In genomic region chr15:75637245-75638009, GRCh38 we compare ENCODE assay signal across 10 cellular contexts. TPM values are rescaled to one million over a fixed set of nuclear protein-coding genes. Genes with fewer than 3 reads are reported as not detected.
A peak's percentile ranks its signal among the peaks of the same experiment; 100 is the strongest.
DNase-seq lines count a peak whose midpoint lies in the region; ATAC-seq, FAIRE-seq and TF ChIP-seq lines count a peak whose summit lies in the region.
"Had no signal": no experiment of that assay in that cellular context is flagged by ENCODE, and none has a peak within 500 bp of the region (broad histone marks: within the 10 kb centered on the region; RNA-seq: fewer than 3 reads in every experiment).

No MANE protein-coding gene starts in this region.

- no peaks in the 10 kb centered on the region for H3K9me3 Mint-ChIP-seq in naive thymus-derived CD8-positive, alpha-beta T cell
- H3K9me3 Mint-ChIP-seq: activated naive CD4-positive, alpha-beta T cell treated with anti-CD3 and anti-CD28 coated beads, Interleukin-2, amount 50 U/mL, for 72 hours had no signal

- H3K4me3 Mint-ChIP-seq in naive thymus-derived CD8-positive, alpha-beta T cell, result peak overlapping the region in 9 of 10 donors; percentile 89 to 96 (median 94)

- no TSS peak for BruUV-seq in K562 (replicated peaks; lab: Mats Ljungman, UMichigan)

- FAIRE-seq in K562 (lab: Jason Lieb, UNC), result no peak
- FAIRE-seq in frontal cortex (lab: Jason Lieb, UNC), result no peak
- no peak for FAIRE-seq in pancreas (lab: Jason Lieb, UNC)

- no peak; the same call in 1 of the 2 replicates for TF ChIP-seq POLR2A in K562 (conservative IDR thresholded peaks at IDR 0.05)

- intact Hi-C loops in K562 (cut with micrococcal nuclease) (no loop called here), pancreas (cut with DNase I) (loop anchor here in 1 of 3 donors (10.0 kb wide), 1 partner anchor 47 kb away; no protein-coding TSS in a partner anchor)

- TF ChIP-seq EP300 in K562 (IDR thresholded peaks at IDR 0.05; ENCODE audit: low read length), result no peak

- H3K36me3 ChIP-seq in K562 (ENCODE audit: control insufficient read depth, insufficient read depth, low read length) (peaks cover 15% of the 10 kb centered on the region), pancreas (no peaks in the 10 kb centered on the region)

- H3K9me3 ChIP-seq in AG04450 (ENCODE audit: control insufficient read depth, insufficient read depth, low read length) (peaks cover 3% of the 10 kb centered on the region; the same call in 1 of the 2 replicates), K562 (replicated peaks; ENCODE audit: control insufficient read depth, insufficient read depth, low read depth, low read length) (no peaks in the 10 kb centered on the region), pancreas (no peaks in the 10 kb centered on the region)

- H3K27me3 ChIP-seq in AG04450 (ENCODE audit: control insufficient read depth, insufficient read depth, low read length) (no peaks in the 10 kb centered on the region), K562 (ENCODE audit: control insufficient read depth in 2 of 2, insufficient read depth in 2 of 2, low read length in 2 of 2) (no peaks in the 10 kb centered on the region; a peak in 1 of 5 replicates), pancreas (no peaks in the 10 kb centered on the region)

- POLR2A ChIA-PET in AG04450 (lab: Yijun Ruan, JAX) (interaction anchor here (1.1 to 3.5 kb wide), 4 partner anchors 10 to 36 kb away, joined by 4 to 28 read pairs (median 18); partner anchors contain the start of genes SNUPN and SNX33), K562 (lab: Yijun Ruan, JAX) (interaction anchor here (1.0 to 4.9 kb wide), 6 partner anchors 10 to 269 kb away, joined by 4 to 60 read pairs (median 4); partner anchors contain the start of genes MAN2C1, PTPN9 and SNUPN)
- POLR2A ChIA-PET in naive thymus-derived CD8-positive, alpha-beta T cell (lab: Charles Lee), result interaction anchor here (0.5 to 7.2 kb wide), 6 partner anchors 9 to 269 kb away, joined by 3 to 207 read pairs (median 9); partner anchors contain the start of genes MAN2C1, SIN3A and SNUPN

- in situ Hi-C loops in K562 (cut with MboI), result no loop called here

- peak overlapping the region; percentile 80 to 88; a peak in 3 of 4 replicates for H3K9ac ChIP-seq in K562 (ENCODE audit: insufficient read depth in 1 of 2, low read depth in 2 of 2, low read length in 2 of 2)

- TF ChIP-seq CTCF in AG04450 (IDR thresholded peaks at IDR 0.05; ENCODE audit: low read depth, low read length) (no peak), HFF-Myc (IDR thresholded peaks at IDR 0.05; ENCODE audit: low read depth, low read length, missing control alignments) (no peak), K562 (IDR thresholded peaks at IDR 0.05 in 2 of 3, conservative IDR thresholded peaks at IDR 0.05 in 1 of 3; ENCODE audit: insufficient read depth in 2 of 3, low read depth in 1 of 3, low read length in 3 of 3) (no peak), pancreas (IDR thresholded peaks at IDR 0.05) (no peak)

- H3K79me2 ChIP-seq in K562 (ENCODE audit: control insufficient read depth, insufficient read depth, low read length), result peaks cover 48% of the 10 kb centered on the region

- H3K27ac Mint-ChIP-seq in naive thymus-derived CD8-positive, alpha-beta T cell, result peak overlapping the region in 8 of 10 donors; percentile 24 to 97 (median 60)

- peak overlapping the region; percentile 95 for H3K4me2 ChIP-seq in K562 (ENCODE audit: insufficient read depth, low read length)

- H3K27me3 Mint-ChIP-seq in naive thymus-derived CD8-positive, alpha-beta T cell, result no peaks in the 10 kb centered on the region

- peaks cover 19 to 46% (median 45%) of the 10 kb centered on the region in 4 donors for H3K4me1 Mint-ChIP-seq in naive thymus-derived CD8-positive, alpha-beta T cell

- H3K4me1 ChIP-seq in K562 (replicated peaks in 1 of 2; ENCODE audit: control insufficient read depth in 2 of 2, insufficient read depth in 2 of 2, low read length in 2 of 2) (peaks cover 29 to 54% of the 10 kb centered on the region in 2 experiments), pancreas (peaks cover 5 to 23% (median 11%) of the 10 kb centered on the region in 3 donors)

- peaks cover 9% of the 10 kb centered on the region; the same call in 1 of the 2 replicates for H4K20me1 ChIP-seq in K562 (replicated peaks; ENCODE audit: control insufficient read depth, insufficient read depth, low read length)

- ATAC-seq in K562 (no peak), pancreas (no peak)
- no peak for ATAC-seq in naive thymus-derived CD8-positive, alpha-beta T cell
- ATAC-seq: activated naive CD4-positive, alpha-beta T cell treated with anti-CD3 and anti-CD28 coated beads, Interleukin-2, amount 50 U/mL, for 72 hours had no signal

- H2AFZ ChIP-seq in K562 (ENCODE audit: low read depth, low read length), result no peak overlapping the region

- H3K36me3 Mint-ChIP-seq in naive thymus-derived CD8-positive, alpha-beta T cell, result peaks cover 0 to 27% (median 4%) of the 10 kb centered on the region in 3 donors

- CTCF ChIA-PET in AG04450 (lab: Charles Lee) (interaction anchor here (0.8 to 2.0 kb wide), 14 partner anchors 8 to 192 kb away, joined by 3 to 12 read pairs (median 4); partner anchors contain the start of genes SNUPN and SNX33), K562 (lab: Yijun Ruan, JAX; ENCODE audit: low intra/inter-chr PET ratio) (no interaction called here)

- no peak overlapping the region for H3K27ac ChIP-seq in AG04450 (ENCODE audit: low read depth, low read length)
- peak overlapping the region; percentile 77 for H3K27ac ChIP-seq in K562 (ENCODE audit: extremely low read depth, low read depth, low read length)
- peak overlapping the region in 2 of 4 donors; percentile 90 to 92 for H3K27ac ChIP-seq in pancreas

- no peak for DNase-seq in AG04450 (ENCODE audit: low read depth, low spot score)
- DNase-seq in HFF-Myc (ENCODE audit: extremely low read depth, low read depth), result no peak
- DNase-seq in K562 (ENCODE audit: extremely low read depth in 1 of 4, low spot score in 3 of 4), result peak in 2 of 4 experiments; percentile 10 to 45
- DNase-seq in naive thymus-derived CD8-positive, alpha-beta T cell, result no peak
- no peak for DNase-seq in HCEC 1CT
- DNase-seq in NCI-H2227 treated with DMSO at 0.1 percent for 48 hours (lab: John Stamatoyannopoulos, UW), result no peak
- no peak for DNase-seq in frontal cortex (ENCODE audit: low spot score in 2 of 2)
- no peak for DNase-seq in pancreas
- DNase-seq: stimulated activated CD4-positive, alpha-beta T cell treated with anti-CD3 and anti-CD28 coated beads, Interleukin-12 subunit alpha, Interleukin-12 subunit beta, amount 100 ng/mL, for 4 hours had no signal

- H3K9me1 ChIP-seq in K562 (ENCODE audit: control insufficient read depth, insufficient read depth, low read length), result no peaks in the 10 kb centered on the region

- WGBS in K562 (ENCODE audit: insufficient coverage, low coverage, missing lambda C conversion rate), result 20% methylated on average over 4 of the region's 4 CpGs
- WGBS in pancreas, 2 donors, result 59 to 63% methylated on average over 4 of the region's 4 CpGs

- TF ChIP-seq RAD21 in K562 (CRISPR knock-in tag; conservative IDR thresholded peaks at IDR 0.05 in 1 of 2, IDR thresholded peaks at IDR 0.05 in 1 of 2), result no peak

- H3K4me3 ChIP-seq in AG04450 (ENCODE audit: low read depth, low read length) (peak overlapping the region; percentile 98), HFF-Myc (replicated peaks; ENCODE audit: low read depth, low read length) (peak overlapping the region; percentile 100), K562 (peak overlapping the region; percentile 93), pancreas (peak overlapping the region in 1 of 4 donors; percentile 90)

RNA-seq across cellular contexts. Expression of gene IMP3, which starts 2.6 kb away (rescaled TPM):
- polyA plus RNA-seq in AG04450 (2011; rRNA removed) (38.9 and 42.3 TPM in 2 replicates), K562 (2011; rRNA removed) (58.5 and 68.3 TPM in 2 replicates), K562 (2014; fragmentation: Illumina TruSeq; extraction: Trizol) (44.5 and 47.1 TPM in 2 replicates), K562 (2014; fragmentation: Nextera tagmentation; extraction: Ambion mirVana) (10 to 100 TPM; 14.5 to 15.5 TPM), K562 (2014; rRNA removed) (160 and 161 TPM in 2 replicates), pancreas (10 to 100 TPM; 28.4 to 39.6 TPM)
- polyA minus RNA-seq in AG04450 (2011; rRNA and poly(A)+ RNA removed), result 13.3 and 16.3 TPM in 2 replicates
- 30.2 and 42.6 TPM in 2 replicates for total RNA-seq in K562 (2011; cell fraction: chromatin; rRNA removed; ENCODE audit: low replicate concordance)
- total RNA-seq in K562 (2011; cell fraction: nucleolus; rRNA removed), result 67.6 and 76.2 TPM in 2 replicates
- total RNA-seq in K562 (2011; cell fraction: nucleoplasm; rRNA removed), result 56.2 and 65.3 TPM in 2 replicates
- total RNA-seq in K562 (2014; rRNA removed) (140 and 159 TPM in 2 replicates), K562 (2014; rRNA removed; fragmentation: Illumina TruSeq; extraction: Trizol) (74.4 and 74.6 TPM in 2 replicates), K562 (2015; rRNA removed; fragmentation: Illumina TruSeq; extraction: Trizol) (87.6 and 93.6 TPM in 2 replicates), K562 (2021) (113 and 124 TPM in 2 replicates), frontal cortex (43.6 TPM), pancreas (10 to 100 TPM; 18.7 to 34.8 (median 29.2) TPM)
- 92.2 and 249 TPM in 2 replicates for polyA plus RNA-seq in K562 (2011; cell fraction: cytosol; rRNA removed)
- 55.6 and 61.8 TPM in 2 replicates for polyA plus RNA-seq in K562 (2011; cell fraction: nucleus; rRNA removed)
- 84.1 and 118 TPM in 2 replicates for polyA plus RNA-seq in K562 (2012)
- 15.4 and 19.4 TPM in 2 replicates for polyA minus RNA-seq in K562 (2011; rRNA and poly(A)+ RNA removed)
- polyA minus RNA-seq in K562 (2011; cell fraction: cytosol; rRNA and poly(A)+ RNA removed), result 32.6 and 34.2 TPM in 2 replicates
- polyA minus RNA-seq in K562 (2011; cell fraction: nucleus; rRNA and poly(A)+ RNA removed), result 26.5 and 42.5 TPM in 2 replicates
- total RNA-seq in naive thymus-derived CD8-positive, alpha-beta T cell, result 10 to 100 TPM; 94.3 to 95.7 TPM
- polyA plus RNA-seq in naive thymus-derived CD8-positive, alpha-beta T cell, result 100 to 1,000 TPM; 199 to 256 (median 238) TPM

RNA-seq across cellular contexts. Expression of gene SNX33, which starts 10.3 kb away (rescaled TPM):
- 14.2 and 17.4 TPM in 2 replicates for polyA plus RNA-seq in AG04450 (2011; rRNA removed)
- 26.2 and 34.8 TPM in 2 replicates for polyA minus RNA-seq in AG04450 (2011; rRNA and poly(A)+ RNA removed)
- 12.7 and 30.2 TPM in 2 replicates for total RNA-seq in K562 (2011; cell fraction: chromatin; rRNA removed; ENCODE audit: low replicate concordance)
- 20.0 and 22.7 TPM in 2 replicates for total RNA-seq in K562 (2011; cell fraction: nucleolus; rRNA removed)
- total RNA-seq in K562 (2011; cell fraction: nucleoplasm; rRNA removed), result 17.2 and 19.9 TPM in 2 replicates
- 10.0 and 13.0 TPM in 2 replicates for total RNA-seq in K562 (2014; rRNA removed)
- 4.3 and 4.7 TPM in 2 replicates for total RNA-seq in K562 (2014; rRNA removed; fragmentation: Illumina TruSeq; extraction: Trizol)
- total RNA-seq in K562 (2015; rRNA removed; fragmentation: Illumina TruSeq; extraction: Trizol), result 8.3 and 8.8 TPM in 2 replicates
- 14.1 and 14.8 TPM in 2 replicates for total RNA-seq in K562 (2021)
- polyA plus RNA-seq in K562 (2011; rRNA removed), result 7.9 and 8.2 TPM in 2 replicates
- 9.2 and 11.6 TPM in 2 replicates for polyA plus RNA-seq in K562 (2011; cell fraction: cytosol; rRNA removed)
- polyA plus RNA-seq in K562 (2011; cell fraction: nucleus; rRNA removed), result 16.8 and 25.3 TPM in 2 replicates
- polyA plus RNA-seq in K562 (2012), result 11.0 and 16.8 TPM in 2 replicates
- 10.1 TPM in 2 replicates for polyA plus RNA-seq in K562 (2014; fragmentation: Illumina TruSeq; extraction: Trizol)
- 1 to 10 TPM; 1.4 to 1.8 TPM for polyA plus RNA-seq in K562 (2014; fragmentation: Nextera tagmentation; extraction: Ambion mirVana)
- polyA plus RNA-seq in K562 (2014; rRNA removed), result 7.5 and 8.3 TPM in 2 replicates
- 10.9 and 12.8 TPM in 2 replicates for polyA minus RNA-seq in K562 (2011; rRNA and poly(A)+ RNA removed)
- polyA minus RNA-seq in K562 (2011; cell fraction: cytosol; rRNA and poly(A)+ RNA removed), result 11.5 and 12.8 TPM in 2 replicates
- 10.5 and 12.7 TPM in 2 replicates for polyA minus RNA-seq in K562 (2011; cell fraction: nucleus; rRNA and poly(A)+ RNA removed)
- total RNA-seq in naive thymus-derived CD8-positive, alpha-beta T cell, result 1 to 10 TPM; 1.7 TPM
- under 1 TPM; 0.05 to 0.44 (median 0.30) TPM for polyA plus RNA-seq in naive thymus-derived CD8-positive, alpha-beta T cell
- total RNA-seq in frontal cortex, result 1.2 TPM
- 10 to 100 TPM; 12.8 to 24.1 (median 14.6) TPM for total RNA-seq in pancreas
- polyA plus RNA-seq in pancreas, result 10 to 100 TPM in 1 of 2 donors, 1 to 10 TPM in 1; 9.8 to 13.2 TPM

RNA-seq across cellular contexts. Expression of gene SNUPN, which starts 11.9 kb away (rescaled TPM):
- polyA plus RNA-seq in AG04450 (2011; rRNA removed), result 31.1 and 36.6 TPM in 2 replicates
- 20.2 and 23.6 TPM in 2 replicates for polyA minus RNA-seq in AG04450 (2011; rRNA and poly(A)+ RNA removed)
- 34.5 and 36.5 TPM in 2 replicates for total RNA-seq in K562 (2011; cell fraction: chromatin; rRNA removed; ENCODE audit: low replicate concordance)
- total RNA-seq in K562 (2011; cell fraction: nucleolus; rRNA removed), result 19.9 and 23.8 TPM in 2 replicates
- total RNA-seq in K562 (2011; cell fraction: nucleoplasm; rRNA removed), result 23.1 and 26.6 TPM in 2 replicates
- total RNA-seq in K562 (2014; rRNA removed), result 32.2 and 33.0 TPM in 2 replicates
- total RNA-seq in K562 (2014; rRNA removed; fragmentation: Illumina TruSeq; extraction: Trizol), result 39.5 and 41.6 TPM in 2 replicates
- 36.9 and 40.0 TPM in 2 replicates for total RNA-seq in K562 (2015; rRNA removed; fragmentation: Illumina TruSeq; extraction: Trizol)
- total RNA-seq in K562 (2021), result 36.6 and 38.3 TPM in 2 replicates
- 29.7 and 38.4 TPM in 2 replicates for polyA plus RNA-seq in K562 (2011; rRNA removed)
- 17.4 and 23.6 TPM in 2 replicates for polyA plus RNA-seq in K562 (2011; cell fraction: cytosol; rRNA removed)
- 17.4 and 19.5 TPM in 2 replicates for polyA plus RNA-seq in K562 (2011; cell fraction: nucleus; rRNA removed)
- 29.0 and 35.1 TPM in 2 replicates for polyA plus RNA-seq in K562 (2012)
- 40.9 and 45.0 TPM in 2 replicates for polyA plus RNA-seq in K562 (2014; fragmentation: Illumina TruSeq; extraction: Trizol)
- polyA plus RNA-seq in K562 (2014; fragmentation: Nextera tagmentation; extraction: Ambion mirVana), result 10 to 100 TPM; 69.3 to 78.3 TPM
- 38.0 and 42.5 TPM in 2 replicates for polyA plus RNA-seq in K562 (2014; rRNA removed)
- polyA minus RNA-seq in K562 (2011; rRNA and poly(A)+ RNA removed), result 35.1 and 36.0 TPM in 2 replicates
- polyA minus RNA-seq in K562 (2011; cell fraction: cytosol; rRNA and poly(A)+ RNA removed), result 16.3 and 20.6 TPM in 2 replicates
- 10.6 and 18.4 TPM in 2 replicates for polyA minus RNA-seq in K562 (2011; cell fraction: nucleus; rRNA and poly(A)+ RNA removed)
- total RNA-seq in naive thymus-derived CD8-positive, alpha-beta T cell, result 10 to 100 TPM; 22.8 to 25.0 TPM
- polyA plus RNA-seq in naive thymus-derived CD8-positive, alpha-beta T cell, result 10 to 100 TPM; 20.1 to 33.7 (median 21.7) TPM
- 24.1 TPM for total RNA-seq in frontal cortex
- total RNA-seq in pancreas, result 10 to 100 TPM in 1 of 6 donors, 1 to 10 TPM in 5; 5.1 to 11.3 (median 6.4) TPM
- 10 to 100 TPM in 1 of 2 donors, 1 to 10 TPM in 1; 8.7 to 13.1 TPM for polyA plus RNA-seq in pancreas

RNA-seq across cellular contexts. Expression of gene PTPN9, which starts 58.3 kb away (rescaled TPM):
- polyA plus RNA-seq in AG04450 (2011; rRNA removed) (49.6 TPM in 2 replicates), K562 (2011; rRNA removed) (22.3 and 24.0 TPM in 2 replicates), K562 (2014; fragmentation: Illumina TruSeq; extraction: Trizol) (17.7 and 19.7 TPM in 2 replicates), K562 (2014; fragmentation: Nextera tagmentation; extraction: Ambion mirVana) (1 to 10 TPM; 5.0 to 6.3 TPM), K562 (2014; rRNA removed) (11.3 and 12.4 TPM in 2 replicates), pancreas (1 to 10 TPM; 3.3 to 5.7 TPM)
- polyA minus RNA-seq in AG04450 (2011; rRNA and poly(A)+ RNA removed), result 63.6 and 97.0 TPM in 2 replicates
- total RNA-seq in K562 (2011; cell fraction: chromatin; rRNA removed; ENCODE audit: low replicate concordance), result 24.8 and 25.7 TPM in 2 replicates
- total RNA-seq in K562 (2011; cell fraction: nucleolus; rRNA removed), result 11.2 and 13.5 TPM in 2 replicates
- total RNA-seq in K562 (2011; cell fraction: nucleoplasm; rRNA removed), result 19.7 and 25.1 TPM in 2 replicates
- total RNA-seq in K562 (2014; rRNA removed) (7.4 and 14.4 TPM in 2 replicates), K562 (2014; rRNA removed; fragmentation: Illumina TruSeq; extraction: Trizol) (14.2 and 16.6 TPM in 2 replicates), K562 (2015; rRNA removed; fragmentation: Illumina TruSeq; extraction: Trizol) (15.4 and 16.5 TPM in 2 replicates), K562 (2021) (17.1 and 20.4 TPM in 2 replicates), frontal cortex (24.9 TPM), pancreas (10 to 100 TPM in 2 of 6 donors, 1 to 10 TPM in 4; 5.8 to 16.8 (median 8.9) TPM)
- polyA plus RNA-seq in K562 (2011; cell fraction: cytosol; rRNA removed), result 31.5 and 33.8 TPM in 2 replicates
- 11.1 and 14.2 TPM in 2 replicates for polyA plus RNA-seq in K562 (2011; cell fraction: nucleus; rRNA removed)
- 15.8 and 27.6 TPM in 2 replicates for polyA plus RNA-seq in K562 (2012)
- polyA minus RNA-seq in K562 (2011; rRNA and poly(A)+ RNA removed), result 35.0 and 36.0 TPM in 2 replicates
- polyA minus RNA-seq in K562 (2011; cell fraction: cytosol; rRNA and poly(A)+ RNA removed), result 12.7 and 14.1 TPM in 2 replicates
- polyA minus RNA-seq in K562 (2011; cell fraction: nucleus; rRNA and poly(A)+ RNA removed), result 3.4 and 8.6 TPM in 2 replicates
- 10 to 100 TPM; 10.1 to 14.0 TPM for total RNA-seq in naive thymus-derived CD8-positive, alpha-beta T cell
- 10 to 100 TPM; 12.9 to 19.6 (median 18.2) TPM for polyA plus RNA-seq in naive thymus-derived CD8-positive, alpha-beta T cell
